Comparison of ENCODE assay signal across 8 cellular contexts in genomic region chr7:140653319-140654108, GRCh38. TPM values are rescaled to one million over a fixed set of nuclear protein-coding genes. Genes with fewer than 3 reads are reported as not detected.
DNase-seq lines count a peak whose midpoint lies in the region; ATAC-seq and TF ChIP-seq lines count a peak whose summit lies in the region.

No MANE protein-coding gene starts in this region.

- ATAC-seq in GM18907 (IDR thresholded peaks at IDR 0.05; ENCODE audit: unreplicated experiment) (no peak), GM19455 (IDR thresholded peaks at IDR 0.05; ENCODE audit: unreplicated experiment) (no peak)

- TF ChIP-seq CTCF in breast epithelium (IDR thresholded peaks at IDR 0.05) (peak; percentile 62 to 90 (median 89)), spleen (IDR thresholded peaks at IDR 0.05 in 8 of 11, conservative IDR thresholded peaks at IDR 0.05 in 3 of 11) (peak; percentile 58 to 88 (median 82))

- TF ChIP-seq POLR2A in breast epithelium (IDR thresholded peaks at IDR 0.05), result no peak
- no peak for TF ChIP-seq POLR2A in spleen (IDR thresholded peaks at IDR 0.05)

- H3K9ac ChIP-seq in NT2/D1 (ENCODE audit: insufficient read length, low read depth), result peak overlapping the region; percentile 17

- H3K9me3 ChIP-seq in NT2/D1 (ENCODE audit: insufficient read depth, low read length) (no peaks in the 10 kb centered on the region), breast epithelium (no peaks in the 10 kb centered on the region), spleen (no peaks in the 10 kb centered on the region)

- 29 to 31% (median 30%) methylated on average over 15 of the region's 15 CpGs for WGBS in spleen, 5 donors

- H3K27ac ChIP-seq in breast epithelium (no peak overlapping the region), spleen (no peak overlapping the region)

- no peak overlapping the region for H3K4me3 ChIP-seq in NT2/D1 (ENCODE audit: insufficient read length, low read depth)
- no peak overlapping the region for H3K4me3 ChIP-seq in breast epithelium
- H3K4me3 ChIP-seq in spleen, result no peak overlapping the region

- H3K36me3 ChIP-seq in NT2/D1 (ENCODE audit: insufficient read depth, insufficient read length, low read length) (no peaks in the 10 kb centered on the region), breast epithelium (no peaks in the 10 kb centered on the region), spleen (no peaks in the 10 kb centered on the region)

- no peaks in the 10 kb centered on the region for H3K27me3 ChIP-seq in NT2/D1 (ENCODE audit: insufficient read depth, insufficient read length)
- H3K27me3 ChIP-seq in breast epithelium, result no peaks in the 10 kb centered on the region
- H3K27me3 ChIP-seq in spleen (replicated peaks in 1 of 7), result no peaks in the 10 kb centered on the region

- intact Hi-C loops in breast epithelium (cut with DNase I; ENCODE audit: low total_unique reads), result no loop called here
- intact Hi-C loops in spleen (cut with DNase I; ENCODE audit: low total_unique reads), result loop anchor here (2.0 kb wide), 1 partner anchor 135 kb away; no protein-coding TSS in a partner anchor

- DNase-seq in D341Med (ENCODE audit: low spot score), result peak; percentile 83
- peak; percentile 68 for DNase-seq in HT1080 (ENCODE audit: low read depth)
- DNase-seq in NT2/D1 (ENCODE audit: low read depth, low spot score), result peak; percentile 79
- DNase-seq in breast epithelium (ENCODE audit: low spot score in 2 of 2), result peak in 1 of 2 donors; percentile 27
- peak; percentile 92 for DNase-seq in inferior parietal cortex (ENCODE audit: extremely low spot score)
- peak; percentile 70 for DNase-seq in spleen

- H3K4me1 ChIP-seq in NT2/D1 (ENCODE audit: insufficient read depth, insufficient read length), result peaks cover 4% of the 10 kb centered on the region
- H3K4me1 ChIP-seq in breast epithelium, result peaks cover 0 to 8% of the 10 kb centered on the region in 2 donors
- H3K4me1 ChIP-seq in spleen, result peaks cover 10 to 32% (median 24%) of the 10 kb centered on the region in 6 donors

RNA-seq across cellular contexts. Expression of gene DENND2A, which starts 12.9 kb away (rescaled TPM):
- total RNA-seq in HT1080 (2014; rRNA removed; shearing (Covaris generic)), result 1.8 and 2.2 TPM in 2 replicates
- polyA plus RNA-seq in HT1080 (2015; cell fraction: cytosol; rRNA removed), result 3.2 and 3.6 TPM in 2 replicates
- 5.1 and 5.3 TPM in 2 replicates for polyA plus RNA-seq in HT1080 (2015; cell fraction: nucleus; rRNA removed)
- total RNA-seq in breast epithelium (10 to 100 TPM in 1 of 3 donors, 1 to 10 TPM in 2; 6.9 to 13.1 (median 7.6) TPM), spleen (10 to 100 TPM in 6 of 7 donors, 1 to 10 TPM in 1; 9.6 to 35.3 (median 19.9) TPM)
- polyA plus RNA-seq in spleen, result 1 to 10 TPM; 1.9 to 7.7 (median 6.6) TPM

RNA-seq across cellular contexts. Expression of gene ADCK2, which starts 19.2 kb away (rescaled TPM):
- 27.6 and 27.9 TPM in 2 replicates for total RNA-seq in HT1080 (2014; rRNA removed; shearing (Covaris generic))
- 22.5 and 22.6 TPM in 2 replicates for polyA plus RNA-seq in HT1080 (2015; cell fraction: cytosol; rRNA removed)
- polyA plus RNA-seq in HT1080 (2015; cell fraction: nucleus; rRNA removed), result 11.6 and 11.9 TPM in 2 replicates
- 10 to 100 TPM; 21.8 to 31.9 (median 23.6) TPM for total RNA-seq in breast epithelium
- 10 to 100 TPM; 16.9 to 25.2 (median 20.4) TPM for total RNA-seq in spleen
- 10 to 100 TPM; 10.6 to 15.6 (median 11.9) TPM for polyA plus RNA-seq in spleen

RNA-seq across cellular contexts. Expression of gene NDUFB2, which starts 43.0 kb away (rescaled TPM):
- 165 and 247 TPM in 2 replicates for total RNA-seq in HT1080 (2014; rRNA removed; shearing (Covaris generic))
- 181 and 307 TPM in 2 replicates for polyA plus RNA-seq in HT1080 (2015; cell fraction: cytosol; rRNA removed)
- polyA plus RNA-seq in HT1080 (2015; cell fraction: nucleus; rRNA removed), result 60.5 and 76.5 TPM in 2 replicates
- total RNA-seq in breast epithelium (100 to 1,000 TPM in 2 of 3 donors, 10 to 100 TPM in 1; 85.0 to 151 (median 149) TPM), spleen (100 to 1,000 TPM; 104 to 235 (median 123) TPM)
- polyA plus RNA-seq in spleen, result 100 to 1,000 TPM; 155 to 370 (median 238) TPM
